8 cellular contexts compared by ENCODE assay signal in genomic region chr2:204691911-204692510, GRCh38.
A peak's percentile ranks its signal among the peaks of the same experiment; 100 is the strongest.
DNase-seq lines count a peak whose midpoint lies in the region; ATAC-seq, FAIRE-seq and TF ChIP-seq lines count a peak whose summit lies in the region.

No MANE protein-coding gene starts in this region.

- H4K8ac ChIP-seq in trophoblast cell (ENCODE audit: low read depth, low read length) = no peak overlapping the region

- ATAC-seq in HG02642 (IDR thresholded peaks at IDR 0.05; ENCODE audit: poor library complexity, unreplicated experiment) (peak; percentile 62), HG03108 (IDR thresholded peaks at IDR 0.05; ENCODE audit: unreplicated experiment) (no peak)

- no peaks in the 10 kb centered on the region for H3K36me3 ChIP-seq in trophoblast cell (ENCODE audit: control insufficient read depth in 1 of 2, insufficient read depth in 2 of 2, low read length in 2 of 2)

- no peak overlapping the region for H3K27ac ChIP-seq in trophoblast cell (ENCODE audit: low read depth, low read length)

- H3K14ac ChIP-seq in trophoblast cell (ENCODE audit: low read length) = no peak overlapping the region

- H3K18ac ChIP-seq in trophoblast cell (ENCODE audit: low read length) = no peak overlapping the region

- H3K9ac ChIP-seq in trophoblast cell (ENCODE audit: low read length) = no peak overlapping the region

- H3K4me3 ChIP-seq in WI38 (ENCODE audit: low read depth, low read length) (no peak overlapping the region), trophoblast cell (ENCODE audit: low read depth, low read length) (no peak overlapping the region)

- H3K27me3 ChIP-seq in trophoblast cell (ENCODE audit: insufficient read depth, low read length) = no peaks in the 10 kb centered on the region

- H3K4ac ChIP-seq in trophoblast cell (ENCODE audit: low read depth, low read length) = no peak overlapping the region

- no peak overlapping the region for H2BK5ac ChIP-seq in trophoblast cell (ENCODE audit: low read depth, low read length, poor library complexity)

- no peak overlapping the region for H4K12ac ChIP-seq in trophoblast cell (ENCODE audit: low read depth, low read length)

- DNase-seq in NCI-H2081 (lab: John Stamatoyannopoulos, UW) (peak; percentile 54 to 70), NCI-H2081 treated with DMSO at 0.1 percent for 48 hours (lab: John Stamatoyannopoulos, UW) (no peak), NCI-H2171 (lab: John Stamatoyannopoulos, UW) (peak; percentile 49), frontal cortex (ENCODE audit: low spot score in 2 of 2) (peak; percentile 5), trophoblast cell (peak; percentile 78 to 90)

- no CpG with 5 or more reads among the region's 2 CpGs for WGBS in trophoblast cell (ENCODE audit: extremely low coverage, insufficient coverage, insufficient read length)

- no peak overlapping the region for H2BK120ac ChIP-seq in trophoblast cell (ENCODE audit: insufficient read depth, low read length, poor library complexity)

- H4K91ac ChIP-seq in trophoblast cell (ENCODE audit: low read depth, low read length) = no peak overlapping the region

- H3K79me1 ChIP-seq in trophoblast cell (ENCODE audit: low read length) = no peaks in the 10 kb centered on the region

- no peaks in the 10 kb centered on the region for H3K4me1 ChIP-seq in trophoblast cell (ENCODE audit: control insufficient read depth in 1 of 2, insufficient read depth in 2 of 2, low read length in 2 of 2)

- no peak overlapping the region for H2AFZ ChIP-seq in trophoblast cell (ENCODE audit: insufficient read depth, low read length, poor library complexity)

- H3K79me2 ChIP-seq in trophoblast cell (ENCODE audit: control insufficient read depth, insufficient read depth, low read length, poor library complexity) = no peaks in the 10 kb centered on the region

- H2AK5ac ChIP-seq in trophoblast cell (ENCODE audit: low read length) = no peak overlapping the region

- H3K9me3 ChIP-seq in trophoblast cell (ENCODE audit: insufficient read depth, low read depth, low read length) = no peaks in the 10 kb centered on the region

- H2BK12ac ChIP-seq in trophoblast cell (ENCODE audit: low read length) = no peak overlapping the region

- TF ChIP-seq CTCF in WI38 (IDR thresholded peaks at IDR 0.05; ENCODE audit: low read depth, low read length) = peak; percentile 55

- H3K4me2 ChIP-seq in trophoblast cell (ENCODE audit: low read length) = no peak overlapping the region

- no peak overlapping the region for H3K23ac ChIP-seq in trophoblast cell (ENCODE audit: low read length)

- peak; percentile 15 for FAIRE-seq in frontal cortex (lab: Jason Lieb, UNC)
